ENCODE assay signal across 1 cellular context in genomic region chr17:45131616-45132301, GRCh38.
TF ChIP-seq lines count a peak whose summit lies in the region.

No MANE protein-coding gene starts in this region.

TF ChIP-seq in HCT116, 20 proteins besides CTCF, POLR2A, EP300 and RAD21 (continued from another document):
- TF ChIP-seq ZBTB33 (IDR thresholded peaks at IDR 0.05; ENCODE audit: extremely low read depth, insufficient replicate concordance, low read length): no peak
- TF ChIP-seq TCF7L2 (IDR thresholded peaks at IDR 0.05; ENCODE audit: borderline replicate concordance, extremely low read depth, insufficient read depth, insufficient read length): no peak
- TF ChIP-seq ZNF274 (IDR thresholded peaks at IDR 0.05; ENCODE audit: low read depth, low read length): no peak
- TF ChIP-seq MAX (IDR thresholded peaks at IDR 0.05): no peak
- TF ChIP-seq FOSL1 (IDR thresholded peaks at IDR 0.05; ENCODE audit: low read depth): no peak
TF ChIP-seq in HCT116: peak in this region for 0.
